In genomic region chr14:31174433-31174832, GRCh38 we compare ENCODE assay signal across 29 cellular contexts.
"Had no signal": no experiment of that assay in that cellular context is flagged by ENCODE, and none has a peak within 500 bp of the region (broad histone marks: within the 10 kb centered on the region; RNA-seq: fewer than 3 reads in every experiment).

No MANE protein-coding gene starts in this region.

- H3K4me2 ChIP-seq: neural progenitor cell, smooth muscle cell had no signal

- H3K79me2 ChIP-seq: parathyroid adenoma had no signal

- H3K36me3 ChIP-seq: neural progenitor cell, ovary had no signal

- H3K27ac Mint-ChIP-seq: naive thymus-derived CD8-positive, alpha-beta T cell; nephron; neural progenitor cell; progenitor cell of endocrine pancreas; stimulated activated effector memory CD8-positive, alpha-beta T cell treated with anti-CD3 and anti-CD28 coated beads, Interleukin-12 subunit alpha, Interleukin-12 subunit beta, amount 100 ng/mL, for 72 hours; stimulated activated naive B cell treated with anti-CD40 and anti-IgM and Interleukin-4, amounts not matched to agents 10 μg/mL and 1 μg/mL and 100 μg/mL, for 72 hours; stimulated activated naive CD8-positive, alpha-beta T cell treated with anti-CD3 and anti-CD28 coated beads, Interleukin-15, Interleukin-2, amounts not matched to agents 100 ng/mL and 50 ng/mL, for 24 hours; type B pancreatic cell had no signal

- H3K27ac ChIP-seq: neural progenitor cell, ovary, parathyroid adenoma, psoas muscle, skin epidermis, spleen, stomach, thoracic aorta, thyroid gland, transverse colon, upper lobe of right lung, uterus had no signal

- DNase-seq: naive B cell; naive thymus-derived CD8-positive, alpha-beta T cell; occipital lobe; ovary; posterior cingulate gyrus; psoas muscle; right cardiac atrium; spleen; stimulated activated CD4-positive, alpha-beta T cell treated with anti-CD3 and anti-CD28 coated beads, Interleukin-12 subunit alpha, Interleukin-12 subunit beta, amount 100 ng/mL, for 4 hours; stimulated activated CD4-positive, alpha-beta T cell treated with anti-CD3 and anti-CD28 coated beads, Interleukin-1b, Interleukin-23, amount 100 ng/mL, for 48 hours; stimulated activated CD4-positive, alpha-beta T cell treated with anti-CD3 and anti-CD28 coated beads, Interleukin-4, amount 100 ng/mL, for 24 hours; stimulated activated naive B cell treated with anti-CD40 and anti-IgM and Interleukin-4, amounts not matched to agents 10 μg/mL and 1 μg/mL and 100 μg/mL, for 72 hours; stimulated activated naive CD4-positive, alpha-beta T cell treated with Interleukin-2 at 50 U/mL for 16 hours; stomach; thyroid gland; transverse colon; upper lobe of right lung; uterus had no signal

- H3K4me1 Mint-ChIP-seq: nephron; neural progenitor cell; stimulated activated effector memory CD8-positive, alpha-beta T cell treated with anti-CD3 and anti-CD28 coated beads, Interleukin-12 subunit alpha, Interleukin-12 subunit beta, amount 100 ng/mL, for 72 hours had no signal

- H3K4me3 ChIP-seq: neural progenitor cell, ovary, psoas muscle, skin epidermis, smooth muscle cell, spleen, stomach, thoracic aorta, thyroid gland, transverse colon, upper lobe of right lung, uterus had no signal

- H3K9ac ChIP-seq: neural progenitor cell, parathyroid adenoma had no signal

- H3K27me3 ChIP-seq: neural progenitor cell, ovary, spleen, stomach, thyroid gland, transverse colon, upper lobe of right lung, uterus had no signal

- H3K4me1 ChIP-seq: neural progenitor cell, parathyroid adenoma, thyroid gland, transverse colon had no signal

- ATAC-seq: naive thymus-derived CD8-positive, alpha-beta T cell; psoas muscle; right cardiac atrium; sciatic nerve; stimulated activated effector memory CD8-positive, alpha-beta T cell treated with anti-CD3 and anti-CD28 coated beads, Interleukin-12 subunit alpha, Interleukin-12 subunit beta, amount 100 ng/mL, for 72 hours; stimulated activated naive B cell treated with anti-CD40 and anti-IgM and Interleukin-4, amounts not matched to agents 10 μg/mL and 1 μg/mL and 100 μg/mL, for 72 hours; upper lobe of right lung had no signal

- H3K27me3 Mint-ChIP-seq: naive B cell; naive thymus-derived CD8-positive, alpha-beta T cell; progenitor cell of endocrine pancreas; stimulated activated naive B cell treated with anti-CD40 and anti-IgM and Interleukin-4, amounts not matched to agents 10 μg/mL and 1 μg/mL and 100 μg/mL, for 72 hours; stimulated activated naive CD8-positive, alpha-beta T cell treated with anti-CD3 and anti-CD28 coated beads, Interleukin-15, Interleukin-2, amounts not matched to agents 100 ng/mL and 50 ng/mL, for 24 hours; type B pancreatic cell had no signal

- H3K4me3 Mint-ChIP-seq: naive B cell; naive thymus-derived CD8-positive, alpha-beta T cell; nephron; neural progenitor cell; stimulated activated effector memory CD8-positive, alpha-beta T cell treated with anti-CD3 and anti-CD28 coated beads, Interleukin-12 subunit alpha, Interleukin-12 subunit beta, amount 100 ng/mL, for 72 hours; stimulated activated naive B cell treated with anti-CD40 and anti-IgM and Interleukin-4, amounts not matched to agents 10 μg/mL and 1 μg/mL and 100 μg/mL, for 72 hours; stimulated activated naive CD8-positive, alpha-beta T cell treated with anti-CD3 and anti-CD28 coated beads, Interleukin-15, Interleukin-2, amounts not matched to agents 100 ng/mL and 50 ng/mL, for 24 hours; type B pancreatic cell had no signal

- H3K9me3 Mint-ChIP-seq: naive B cell; naive thymus-derived CD8-positive, alpha-beta T cell; nephron; neural progenitor cell; stimulated activated effector memory CD8-positive, alpha-beta T cell treated with anti-CD3 and anti-CD28 coated beads, Interleukin-12 subunit alpha, Interleukin-12 subunit beta, amount 100 ng/mL, for 72 hours; stimulated activated naive B cell treated with anti-CD40 and anti-IgM and Interleukin-4, amounts not matched to agents 10 μg/mL and 1 μg/mL and 100 μg/mL, for 72 hours; stimulated activated naive CD8-positive, alpha-beta T cell treated with anti-CD3 and anti-CD28 coated beads, Interleukin-15, Interleukin-2, amounts not matched to agents 100 ng/mL and 50 ng/mL, for 24 hours; type B pancreatic cell had no signal

- H3K9me3 ChIP-seq: ovary, psoas muscle, spleen, stomach, thoracic aorta, thyroid gland, transverse colon, upper lobe of right lung, uterus had no signal

- H2AFZ ChIP-seq: neural progenitor cell, parathyroid adenoma had no signal
